Comparison of ENCODE assay signal across 7 cellular contexts in genomic region chr11:32196137-32196536, GRCh38.
"Had no signal": no experiment of that assay in that cellular context is flagged by ENCODE, and none has a peak within 500 bp of the region (broad histone marks: within the 10 kb centered on the region; RNA-seq: fewer than 3 reads in every experiment).

No MANE protein-coding gene starts in this region.

- DNase-seq: IMR-90, KBM-7, KG1 had no signal

- H3K27ac ChIP-seq: HL-60, KMS-11 had no signal

- ATAC-seq: K562 had no signal

- H3K9ac ChIP-seq: KMS-11 had no signal

- FAIRE-seq: HTR-8/SVneo, K562 had no signal

- H3K4me3 ChIP-seq: K562 had no signal

- H3K4me2 ChIP-seq: KMS-11 had no signal
